12 cellular contexts compared by ENCODE assay signal in the genomic region with DNA sequence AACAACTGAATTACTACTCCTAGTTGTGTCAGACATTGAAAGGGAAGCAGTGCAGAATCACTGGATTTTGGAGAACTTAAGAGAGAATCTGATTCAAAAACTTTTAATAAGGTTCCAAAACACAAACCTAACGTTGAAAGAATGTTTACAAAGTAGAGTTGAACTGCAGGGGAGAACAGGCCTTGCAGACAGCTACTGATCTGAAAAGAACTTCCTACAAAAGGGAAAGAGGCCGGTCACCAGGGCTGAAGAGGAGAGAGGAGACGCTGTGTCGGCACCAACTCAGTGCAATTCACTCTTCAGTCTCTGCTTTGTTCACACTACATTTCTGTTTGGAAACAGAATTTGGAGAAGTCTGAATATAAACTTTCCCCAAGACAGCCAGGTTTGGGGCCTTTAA.
DNase-seq lines count a peak whose midpoint lies in the region; ATAC-seq and TF ChIP-seq lines count a peak whose summit lies in the region.
"Had no signal": no experiment of that assay in that cellular context is flagged by ENCODE, and none has a peak within 500 bp of the region (broad histone marks: within the 10 kb centered on the region; RNA-seq: fewer than 3 reads in every experiment).

No MANE protein-coding gene starts in this region.

- TF ChIP-seq CTCF in lower lobe of right lung (IDR thresholded peaks at IDR 0.05) (no peak), smooth muscle cell (IDR thresholded peaks at IDR 0.05; ENCODE audit: borderline replicate concordance, insufficient read depth, poor library complexity, severe bottlenecking) (no peak)

- peaks cover 23% of the 10 kb centered on the region; the same call in 1 of the 2 replicates for H3K4me1 ChIP-seq in HUES64 (ENCODE audit: insufficient read depth, low read length)
- H3K4me1 ChIP-seq in esophagus (ENCODE audit: control insufficient read depth in 2 of 2, insufficient read depth in 2 of 2, low read length in 1 of 2) = no peaks in the 10 kb centered on the region
- H3K4me1 ChIP-seq in lower lobe of right lung = no peaks in the 10 kb centered on the region
- H3K4me1 ChIP-seq in smooth muscle cell (ENCODE audit: low read depth) = peaks cover 24% of the 10 kb centered on the region
- H3K4me1 ChIP-seq: BE2C had no signal

- H3K27ac ChIP-seq in HUES64 (ENCODE audit: low read depth, low read length) (peak overlapping the region; percentile 68; the same call in 1 of the 2 replicates), esophagus (ENCODE audit: low read depth in 2 of 2, low read length in 1 of 2) (peak overlapping the region; percentile 10 to 34), lower lobe of right lung (peak overlapping the region; percentile 13), smooth muscle cell (ENCODE audit: low read depth) (peak overlapping the region; percentile 76)

- H3K36me3 ChIP-seq in HUES64 (ENCODE audit: insufficient read depth, low read length) (no peaks in the 10 kb centered on the region), esophagus (ENCODE audit: control insufficient read depth in 2 of 2, insufficient read depth in 2 of 2, low read length in 1 of 2) (no peaks in the 10 kb centered on the region), lower lobe of right lung (no peaks in the 10 kb centered on the region), smooth muscle cell (ENCODE audit: low read depth) (no peaks in the 10 kb centered on the region)
- H3K36me3 ChIP-seq: BE2C had no signal

- no peaks in the 10 kb centered on the region for H4K20me1 ChIP-seq in smooth muscle cell (ENCODE audit: low read depth)

- H3K4me3 ChIP-seq in HUES64 (ENCODE audit: low read length) (no peak overlapping the region), esophagus (ENCODE audit: low read depth in 1 of 2, low read length in 2 of 2) (no peak overlapping the region), lower lobe of right lung (no peak overlapping the region), smooth muscle cell (peak overlapping the region; percentile 1)

- H2AFZ ChIP-seq in smooth muscle cell (ENCODE audit: low read depth) = peak overlapping the region; percentile 97

- H3K9me3 ChIP-seq in HUES64 (ENCODE audit: insufficient read depth, low read depth, low read length) (no peaks in the 10 kb centered on the region), esophagus (ENCODE audit: control insufficient read depth in 2 of 2, insufficient read depth in 1 of 2, low read depth in 1 of 2, low read length in 1 of 2) (no peaks in the 10 kb centered on the region), lower lobe of right lung (no peaks in the 10 kb centered on the region), smooth muscle cell (replicated peaks; ENCODE audit: low read depth) (no peaks in the 10 kb centered on the region)
- H3K9me3 ChIP-seq: BE2C had no signal

- intact Hi-C loops in lower lobe of right lung (cut with DNase I) = no loop called here

- H3K4me2 ChIP-seq in smooth muscle cell = peak overlapping the region; percentile 68

- peaks cover 8% of the 10 kb centered on the region for H3F3A ChIP-seq in smooth muscle cell (ENCODE audit: low read depth)

- WGBS in HUES64 = 42% methylated on average over 3 of the region's 4 CpGs
- WGBS in esophagus, 2 donors = 46 to 48% methylated on average over 4 of the region's 4 CpGs
- 16% methylated on average over 4 of the region's 4 CpGs for WGBS in smooth muscle cell (ENCODE audit: low lambda C conversion rate)

- H3K9ac ChIP-seq in HUES64 (ENCODE audit: low read depth, low read length) = no peak overlapping the region
- H3K9ac ChIP-seq in smooth muscle cell (ENCODE audit: low read depth) = no peak overlapping the region

- DNase-seq in lower lobe of right lung (no peak), smooth muscle cell (lab: John Stamatoyannopoulos, UW; ENCODE audit: unreplicated experiment) (no peak), epidermal melanocyte (ENCODE audit: insufficient read length, low spot score) (no peak), NCI-H2107 treated with DMSO at 0.1 percent for 48 hours (lab: John Stamatoyannopoulos, UW; ENCODE audit: unreplicated experiment) (no peak)
- DNase-seq: activated B cell treated with CpG ODN at 0.5 μM for 24 hours; activated T-cell treated with anti-CD3 and anti-CD28 coated beads, Interleukin-2, amount 50 U/mL, for 48 hours; BE2C; NCI-H526 had no signal

- ATAC-seq in lower lobe of right lung (peak in 1 of 2 donors; percentile 48), GM21367 (IDR thresholded peaks at IDR 0.05; ENCODE audit: unreplicated experiment) (no peak), HG02571 (IDR thresholded peaks at IDR 0.05; ENCODE audit: unreplicated experiment) (no peak)

- no peaks in the 10 kb centered on the region for H3K79me2 ChIP-seq in smooth muscle cell (ENCODE audit: low read depth)

- H3K27me3 ChIP-seq in HUES64 (ENCODE audit: insufficient read depth, low read length) = no peaks in the 10 kb centered on the region
- H3K27me3 ChIP-seq in esophagus (ENCODE audit: control insufficient read depth in 1 of 2, insufficient read depth in 2 of 2, low read length in 2 of 2) = no peaks in the 10 kb centered on the region
- H3K27me3 ChIP-seq in lower lobe of right lung (ENCODE audit: low read depth) = no peaks in the 10 kb centered on the region
- H3K27me3 ChIP-seq in smooth muscle cell (ENCODE audit: low read depth) = no peaks in the 10 kb centered on the region
- H3K27me3 ChIP-seq: BE2C had no signal

Comparison
In these comparisons a context has a peak if more than half of its experiments do, and no peak if none do; other contexts are left out.
1. H3K27ac ChIP-seq: peak in every context shown above with its lines; median percentile 76 in smooth muscle cell; 68 in HUES64; 22 in esophagus; 13 in lower lobe of right lung.